Comparison of ENCODE assay signal across 1 cellular context in the genomic region with DNA sequence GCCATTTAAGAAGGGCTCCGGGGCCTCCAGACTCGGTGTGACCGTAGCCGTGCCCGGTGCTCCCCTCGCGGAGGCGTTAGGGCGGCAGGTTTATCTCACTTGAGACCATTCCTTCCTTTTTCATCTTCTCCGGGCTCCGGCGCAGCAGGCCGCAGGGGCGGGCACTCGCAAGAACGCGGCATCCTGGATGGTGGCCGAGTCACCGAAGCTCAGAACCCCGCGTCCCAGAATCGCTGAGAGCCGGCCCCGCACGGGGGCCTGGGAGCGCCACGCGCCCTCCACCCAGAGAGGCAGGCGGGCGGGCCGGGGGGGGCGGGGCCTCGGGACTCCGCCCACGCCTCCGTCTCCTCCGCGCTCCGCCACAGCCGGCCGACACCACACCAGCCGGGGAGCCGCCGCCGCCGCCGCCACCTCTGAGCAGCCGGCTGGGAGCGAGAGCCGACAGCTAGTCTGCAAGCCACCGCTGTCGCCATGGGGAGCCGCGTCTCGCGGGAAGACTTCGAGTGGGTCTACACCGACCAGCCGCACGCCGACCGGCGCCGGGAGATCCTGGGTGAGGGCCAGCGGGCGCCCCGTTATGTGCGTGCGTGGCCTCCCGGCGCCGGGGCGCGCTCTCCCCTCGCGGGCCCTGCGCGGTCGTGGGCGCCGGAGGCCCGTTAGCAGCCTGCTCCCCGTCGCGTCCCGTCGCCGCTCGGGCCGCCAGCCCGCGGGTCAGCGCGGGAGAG.
TF ChIP-seq lines count a peak whose summit lies in the region.

DEGS1 (plus strand) TSS at position 375 of the 725 bp plus-strand sequence; CDS start at position 472, 97 bp downstream.

TF ChIP-seq in HepG2, 621 proteins besides CTCF, POLR2A, EP300 and RAD21 (continued from another document and continues in another):
- TF ChIP-seq, protein P1, sequence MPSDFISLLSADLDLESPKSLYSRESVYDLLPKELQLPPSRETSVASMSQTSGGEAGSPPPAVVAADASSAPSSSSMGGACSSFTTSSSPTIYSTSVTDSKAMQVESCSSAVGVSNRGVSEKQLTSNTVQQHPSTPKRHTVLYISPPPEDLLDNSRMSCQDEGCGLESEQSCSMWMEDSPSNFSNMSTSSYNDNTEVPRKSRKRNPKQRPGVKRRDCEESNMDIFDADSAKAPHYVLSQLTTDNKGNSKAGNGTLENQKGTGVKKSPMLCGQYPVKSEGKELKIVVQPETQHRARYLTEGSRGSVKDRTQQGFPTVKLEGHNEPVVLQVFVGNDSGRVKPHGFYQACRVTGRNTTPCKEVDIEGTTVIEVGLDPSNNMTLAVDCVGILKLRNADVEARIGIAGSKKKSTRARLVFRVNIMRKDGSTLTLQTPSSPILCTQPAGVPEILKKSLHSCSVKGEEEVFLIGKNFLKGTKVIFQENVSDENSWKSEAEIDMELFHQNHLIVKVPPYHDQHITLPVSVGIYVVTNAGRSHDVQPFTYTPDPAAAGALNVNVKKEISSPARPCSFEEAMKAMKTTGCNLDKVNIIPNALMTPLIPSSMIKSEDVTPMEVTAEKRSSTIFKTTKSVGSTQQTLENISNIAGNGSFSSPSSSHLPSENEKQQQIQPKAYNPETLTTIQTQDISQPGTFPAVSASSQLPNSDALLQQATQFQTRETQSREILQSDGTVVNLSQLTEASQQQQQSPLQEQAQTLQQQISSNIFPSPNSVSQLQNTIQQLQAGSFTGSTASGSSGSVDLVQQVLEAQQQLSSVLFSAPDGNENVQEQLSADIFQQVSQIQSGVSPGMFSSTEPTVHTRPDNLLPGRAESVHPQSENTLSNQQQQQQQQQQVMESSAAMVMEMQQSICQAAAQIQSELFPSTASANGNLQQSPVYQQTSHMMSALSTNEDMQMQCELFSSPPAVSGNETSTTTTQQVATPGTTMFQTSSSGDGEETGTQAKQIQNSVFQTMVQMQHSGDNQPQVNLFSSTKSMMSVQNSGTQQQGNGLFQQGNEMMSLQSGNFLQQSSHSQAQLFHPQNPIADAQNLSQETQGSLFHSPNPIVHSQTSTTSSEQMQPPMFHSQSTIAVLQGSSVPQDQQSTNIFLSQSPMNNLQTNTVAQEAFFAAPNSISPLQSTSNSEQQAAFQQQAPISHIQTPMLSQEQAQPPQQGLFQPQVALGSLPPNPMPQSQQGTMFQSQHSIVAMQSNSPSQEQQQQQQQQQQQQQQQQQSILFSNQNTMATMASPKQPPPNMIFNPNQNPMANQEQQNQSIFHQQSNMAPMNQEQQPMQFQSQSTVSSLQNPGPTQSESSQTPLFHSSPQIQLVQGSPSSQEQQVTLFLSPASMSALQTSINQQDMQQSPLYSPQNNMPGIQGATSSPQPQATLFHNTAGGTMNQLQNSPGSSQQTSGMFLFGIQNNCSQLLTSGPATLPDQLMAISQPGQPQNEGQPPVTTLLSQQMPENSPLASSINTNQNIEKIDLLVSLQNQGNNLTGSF (CRISPR knock-in tag; IDR thresholded peaks at IDR 0.05) = peak; percentile 58; the same call in 1 of the 2 replicates
- TF ChIP-seq ZNF232 (CRISPR knock-in tag; IDR thresholded peaks at IDR 0.05; ENCODE audit: borderline replicate concordance) (no peak), ZKSCAN5 (CRISPR knock-in tag; IDR thresholded peaks at IDR 0.05) (no peak), NBN (conservative IDR thresholded peaks at IDR 0.05) (no peak), NR2F6 (IDR thresholded peaks at IDR 0.05) (no peak), NR2F6 (CRISPR knock-in tag; IDR thresholded peaks at IDR 0.05) (no peak), NFKB2 (CRISPR knock-in tag; IDR thresholded peaks at IDR 0.05; ENCODE audit: borderline replicate concordance) (peak; percentile 16; the same call in 1 of the 2 replicates), ZSCAN30 (CRISPR knock-in tag; IDR thresholded peaks at IDR 0.05) (no peak), HNRNPUL1 (IDR thresholded peaks at IDR 0.05; ENCODE audit: low read depth, low read length) (no peak), RARG (CRISPR knock-in tag; IDR thresholded peaks at IDR 0.05; ENCODE audit: low read depth) (no peak), ZNF709 (CRISPR knock-in tag; IDR thresholded peaks at IDR 0.05) (no peak; the same call in 1 of the 2 replicates), RBAK (CRISPR knock-in tag; IDR thresholded peaks at IDR 0.05) (no peak), ZNF792 (CRISPR knock-in tag; IDR thresholded peaks at IDR 0.05) (no peak), SP4 (CRISPR knock-in tag; IDR thresholded peaks at IDR 0.05) (peak; percentile 54), FOXK1 (CRISPR knock-in tag; IDR thresholded peaks at IDR 0.05; ENCODE audit: borderline replicate concordance, low read depth) (no peak), ZNF660 (CRISPR knock-in tag; IDR thresholded peaks at IDR 0.05; ENCODE audit: borderline replicate concordance, low read depth) (no peak), ATF7-NPFF (CRISPR knock-in tag; IDR thresholded peaks at IDR 0.05; ENCODE audit: low read depth) (peak; percentile 84), MBNL3 (CRISPR knock-in tag; conservative IDR thresholded peaks at IDR 0.05) (no peak), ATF7 (IDR thresholded peaks at IDR 0.05) (no peak), ATF7 (CRISPR knock-in tag; IDR thresholded peaks at IDR 0.05) (no peak), XRCC5 (optimal IDR thresholded peaks at IDR 0.05; ENCODE audit: low read length) (no peak), BRD4 (CRISPR knock-in tag; IDR thresholded peaks at IDR 0.05) (no peak), NFYC (CRISPR knock-in tag; IDR thresholded peaks at IDR 0.05) (no peak; the same call in 1 of the 2 replicates), PPARG (CRISPR knock-in tag; conservative IDR thresholded peaks at IDR 0.05) (0 out of 2 replicates have a peak, but pooled peaks have one; percentile 3), ZSCAN20 (CRISPR knock-in tag; IDR thresholded peaks at IDR 0.05; ENCODE audit: borderline replicate concordance) (no peak), ZNF225 (CRISPR knock-in tag; IDR thresholded peaks at IDR 0.05) (no peak), GATAD2A (CRISPR knock-in tag; IDR thresholded peaks at IDR 0.05) (peak; percentile 44; the same call in 1 of the 2 replicates), ZFP41 (CRISPR knock-in tag; IDR thresholded peaks at IDR 0.05; ENCODE audit: borderline replicate concordance) (no peak), ZNF251 (CRISPR knock-in tag; IDR thresholded peaks at IDR 0.05) (no peak), MXD4 (CRISPR knock-in tag; IDR thresholded peaks at IDR 0.05) (no peak), ZSCAN21 (CRISPR knock-in tag; IDR thresholded peaks at IDR 0.05; ENCODE audit: borderline replicate concordance) (peak; percentile 55; the same call in 1 of the 2 replicates), ZNF3 (CRISPR knock-in tag; IDR thresholded peaks at IDR 0.05) (no peak), SAFB2 (CRISPR knock-in tag; IDR thresholded peaks at IDR 0.05; ENCODE audit: borderline replicate concordance, low read depth) (no peak; the same call in 1 of the 2 replicates), PTBP1 (IDR thresholded peaks at IDR 0.05; ENCODE audit: low read depth, low read length, poor library complexity, severe bottlenecking) (no peak), CENPT (CRISPR knock-in tag; IDR thresholded peaks at IDR 0.05; ENCODE audit: low read depth) (no peak), ZNF468 (CRISPR knock-in tag; IDR thresholded peaks at IDR 0.05) (no peak), ZNF605 (CRISPR knock-in tag; IDR thresholded peaks at IDR 0.05) (0 out of 2 replicates have a peak, but pooled peaks have one; percentile 38), ZNF282 (IDR thresholded peaks at IDR 0.05; ENCODE audit: partially characterized antibody) (no peak), ZNF615 (CRISPR knock-in tag; IDR thresholded peaks at IDR 0.05; ENCODE audit: borderline replicate concordance) (no peak), SALL1 (CRISPR knock-in tag; IDR thresholded peaks at IDR 0.05) (peak; percentile 79), ZNF292 (CRISPR knock-in tag; IDR thresholded peaks at IDR 0.05; ENCODE audit: borderline replicate concordance, low read depth) (no peak), PAF1 (CRISPR knock-in tag; IDR thresholded peaks at IDR 0.05) (no peak), CHD2 (IDR thresholded peaks at IDR 0.05; ENCODE audit: low read depth, low read length) (peak; percentile 78)
- TF ChIP-seq, protein P2, sequence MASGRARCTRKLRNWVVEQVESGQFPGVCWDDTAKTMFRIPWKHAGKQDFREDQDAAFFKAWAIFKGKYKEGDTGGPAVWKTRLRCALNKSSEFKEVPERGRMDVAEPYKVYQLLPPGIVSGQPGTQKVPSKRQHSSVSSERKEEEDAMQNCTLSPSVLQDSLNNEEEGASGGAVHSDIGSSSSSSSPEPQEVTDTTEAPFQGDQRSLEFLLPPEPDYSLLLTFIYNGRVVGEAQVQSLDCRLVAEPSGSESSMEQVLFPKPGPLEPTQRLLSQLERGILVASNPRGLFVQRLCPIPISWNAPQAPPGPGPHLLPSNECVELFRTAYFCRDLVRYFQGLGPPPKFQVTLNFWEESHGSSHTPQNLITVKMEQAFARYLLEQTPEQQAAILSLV (CRISPR knock-in tag; IDR thresholded peaks at IDR 0.05; ENCODE audit: borderline replicate concordance) = no peak
- TF ChIP-seq, protein P3, sequence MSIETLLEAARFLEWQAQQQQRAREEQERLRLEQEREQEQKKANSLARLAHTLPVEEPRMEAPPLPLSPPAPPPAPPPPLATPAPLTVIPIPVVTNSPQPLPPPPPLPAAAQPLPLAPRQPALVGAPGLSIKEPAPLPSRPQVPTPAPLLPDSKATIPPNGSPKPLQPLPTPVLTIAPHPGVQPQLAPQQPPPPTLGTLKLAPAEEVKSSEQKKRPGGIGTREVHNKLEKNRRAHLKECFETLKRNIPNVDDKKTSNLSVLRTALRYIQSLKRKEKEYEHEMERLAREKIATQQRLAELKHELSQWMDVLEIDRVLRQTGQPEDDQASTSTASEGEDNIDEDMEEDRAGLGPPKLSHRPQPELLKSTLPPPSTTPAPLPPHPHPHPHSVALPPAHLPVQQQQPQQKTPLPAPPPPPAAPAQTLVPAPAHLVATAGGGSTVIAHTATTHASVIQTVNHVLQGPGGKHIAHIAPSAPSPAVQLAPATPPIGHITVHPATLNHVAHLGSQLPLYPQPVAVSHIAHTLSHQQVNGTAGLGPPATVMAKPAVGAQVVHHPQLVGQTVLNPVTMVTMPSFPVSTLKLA (IDR thresholded peaks at IDR 0.05) = no peak
- TF ChIP-seq, protein P4, sequence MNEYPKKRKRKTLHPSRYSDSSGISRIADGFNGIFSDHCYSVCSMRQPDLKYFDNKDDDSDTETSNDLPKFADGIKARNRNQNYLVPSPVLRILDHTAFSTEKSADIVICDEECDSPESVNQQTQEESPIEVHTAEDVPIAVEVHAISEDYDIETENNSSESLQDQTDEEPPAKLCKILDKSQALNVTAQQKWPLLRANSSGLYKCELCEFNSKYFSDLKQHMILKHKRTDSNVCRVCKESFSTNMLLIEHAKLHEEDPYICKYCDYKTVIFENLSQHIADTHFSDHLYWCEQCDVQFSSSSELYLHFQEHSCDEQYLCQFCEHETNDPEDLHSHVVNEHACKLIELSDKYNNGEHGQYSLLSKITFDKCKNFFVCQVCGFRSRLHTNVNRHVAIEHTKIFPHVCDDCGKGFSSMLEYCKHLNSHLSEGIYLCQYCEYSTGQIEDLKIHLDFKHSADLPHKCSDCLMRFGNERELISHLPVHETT (CRISPR knock-in tag; conservative IDR thresholded peaks at IDR 0.05) = 0 out of 2 replicates have a peak, but pooled peaks have one; percentile 29
- TF ChIP-seq, protein P5, sequence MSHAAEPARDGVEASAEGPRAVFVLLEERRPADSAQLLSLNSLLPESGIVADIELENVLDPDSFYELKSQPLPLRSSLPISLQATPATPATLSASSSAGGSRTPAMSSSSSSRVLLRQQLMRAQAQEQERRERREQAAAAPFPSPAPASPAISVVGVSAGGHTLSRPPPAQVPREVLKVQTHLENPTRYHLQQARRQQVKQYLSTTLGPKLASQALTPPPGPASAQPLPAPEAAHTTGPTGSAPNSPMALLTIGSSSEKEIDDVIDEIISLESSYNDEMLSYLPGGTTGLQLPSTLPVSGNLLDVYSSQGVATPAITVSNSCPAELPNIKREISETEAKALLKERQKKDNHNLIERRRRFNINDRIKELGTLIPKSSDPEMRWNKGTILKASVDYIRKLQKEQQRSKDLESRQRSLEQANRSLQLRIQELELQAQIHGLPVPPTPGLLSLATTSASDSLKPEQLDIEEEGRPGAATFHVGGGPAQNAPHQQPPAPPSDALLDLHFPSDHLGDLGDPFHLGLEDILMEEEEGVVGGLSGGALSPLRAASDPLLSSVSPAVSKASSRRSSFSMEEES (CRISPR knock-in tag; IDR thresholded peaks at IDR 0.05) = no peak; the same call in 1 of the 2 replicates
- TF ChIP-seq, protein P6, sequence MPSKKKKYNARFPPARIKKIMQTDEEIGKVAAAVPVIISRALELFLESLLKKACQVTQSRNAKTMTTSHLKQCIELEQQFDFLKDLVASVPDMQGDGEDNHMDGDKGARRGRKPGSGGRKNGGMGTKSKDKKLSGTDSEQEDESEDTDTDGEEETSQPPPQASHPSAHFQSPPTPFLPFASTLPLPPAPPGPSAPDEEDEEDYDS (CRISPR knock-in tag; IDR thresholded peaks at IDR 0.05) = no peak
- TF ChIP-seq, protein P7, sequence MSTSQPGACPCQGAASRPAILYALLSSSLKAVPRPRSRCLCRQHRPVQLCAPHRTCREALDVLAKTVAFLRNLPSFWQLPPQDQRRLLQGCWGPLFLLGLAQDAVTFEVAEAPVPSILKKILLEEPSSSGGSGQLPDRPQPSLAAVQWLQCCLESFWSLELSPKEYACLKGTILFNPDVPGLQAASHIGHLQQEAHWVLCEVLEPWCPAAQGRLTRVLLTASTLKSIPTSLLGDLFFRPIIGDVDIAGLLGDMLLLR (CRISPR knock-in tag; IDR thresholded peaks at IDR 0.05) = no peak; the same call in 1 of the 2 replicates
- TF ChIP-seq, protein P8, sequence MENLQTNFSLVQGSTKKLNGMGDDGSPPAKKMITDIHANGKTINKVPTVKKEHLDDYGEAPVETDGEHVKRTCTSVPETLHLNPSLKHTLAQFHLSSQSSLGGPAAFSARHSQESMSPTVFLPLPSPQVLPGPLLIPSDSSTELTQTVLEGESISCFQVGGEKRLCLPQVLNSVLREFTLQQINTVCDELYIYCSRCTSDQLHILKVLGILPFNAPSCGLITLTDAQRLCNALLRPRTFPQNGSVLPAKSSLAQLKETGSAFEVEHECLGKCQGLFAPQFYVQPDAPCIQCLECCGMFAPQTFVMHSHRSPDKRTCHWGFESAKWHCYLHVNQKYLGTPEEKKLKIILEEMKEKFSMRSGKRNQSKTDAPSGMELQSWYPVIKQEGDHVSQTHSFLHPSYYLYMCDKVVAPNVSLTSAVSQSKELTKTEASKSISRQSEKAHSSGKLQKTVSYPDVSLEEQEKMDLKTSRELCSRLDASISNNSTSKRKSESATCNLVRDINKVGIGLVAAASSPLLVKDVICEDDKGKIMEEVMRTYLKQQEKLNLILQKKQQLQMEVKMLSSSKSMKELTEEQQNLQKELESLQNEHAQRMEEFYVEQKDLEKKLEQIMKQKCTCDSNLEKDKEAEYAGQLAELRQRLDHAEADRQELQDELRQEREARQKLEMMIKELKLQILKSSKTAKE (CRISPR knock-in tag; IDR thresholded peaks at IDR 0.05; ENCODE audit: borderline replicate concordance) = no peak
- TF ChIP-seq, protein P9, sequence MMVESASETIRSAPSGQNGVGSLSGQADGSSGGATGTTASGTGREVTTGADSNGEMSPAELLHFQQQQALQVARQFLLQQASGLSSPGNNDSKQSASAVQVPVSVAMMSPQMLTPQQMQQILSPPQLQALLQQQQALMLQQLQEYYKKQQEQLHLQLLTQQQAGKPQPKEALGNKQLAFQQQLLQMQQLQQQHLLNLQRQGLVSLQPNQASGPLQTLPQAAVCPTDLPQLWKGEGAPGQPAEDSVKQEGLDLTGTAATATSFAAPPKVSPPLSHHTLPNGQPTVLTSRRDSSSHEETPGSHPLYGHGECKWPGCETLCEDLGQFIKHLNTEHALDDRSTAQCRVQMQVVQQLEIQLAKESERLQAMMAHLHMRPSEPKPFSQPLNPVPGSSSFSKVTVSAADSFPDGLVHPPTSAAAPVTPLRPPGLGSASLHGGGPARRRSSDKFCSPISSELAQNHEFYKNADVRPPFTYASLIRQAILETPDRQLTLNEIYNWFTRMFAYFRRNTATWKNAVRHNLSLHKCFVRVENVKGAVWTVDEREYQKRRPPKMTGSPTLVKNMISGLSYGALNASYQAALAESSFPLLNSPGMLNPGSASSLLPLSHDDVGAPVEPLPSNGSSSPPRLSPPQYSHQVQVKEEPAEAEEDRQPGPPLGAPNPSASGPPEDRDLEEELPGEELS (CRISPR knock-in tag; IDR thresholded peaks at IDR 0.05) = no peak
